In the genomic region with DNA sequence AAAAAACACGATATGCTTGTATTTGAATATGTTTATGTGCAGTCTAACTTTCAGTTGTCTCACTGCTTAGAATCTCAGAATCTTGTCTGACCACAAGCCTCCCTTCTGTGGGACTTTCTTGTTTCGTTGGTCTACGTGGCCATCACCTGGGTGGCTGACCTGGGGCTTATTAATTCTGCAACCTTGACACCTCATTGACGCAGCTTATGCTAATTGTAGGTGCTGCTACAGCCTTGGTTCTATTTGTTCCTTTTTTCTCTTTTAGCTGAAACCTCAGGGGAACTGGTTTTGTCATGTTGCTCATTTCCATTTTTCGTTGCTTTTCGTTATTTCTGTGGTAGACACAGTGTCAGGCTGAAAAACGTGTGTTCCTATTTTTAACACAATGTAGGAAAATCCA, we compare ENCODE assay signal across 19 cellular contexts.
A peak's percentile ranks its signal among the peaks of the same experiment; 100 is the strongest.
DNase-seq lines count a peak whose midpoint lies in the region; ATAC-seq, FAIRE-seq and TF ChIP-seq lines count a peak whose summit lies in the region.
"Had no signal": no experiment of that assay in that cellular context is flagged by ENCODE, and none has a peak within 500 bp of the region (broad histone marks: within the 10 kb centered on the region; RNA-seq: fewer than 3 reads in every experiment).

No MANE protein-coding gene starts in this region.

- peak; percentile 78 for ATAC-seq in GM19467 (IDR thresholded peaks at IDR 0.05; ENCODE audit: unreplicated experiment)
- ATAC-seq in HG03039 (IDR thresholded peaks at IDR 0.05; ENCODE audit: unreplicated experiment) = peak; percentile 68
- ATAC-seq in naive thymus-derived CD8-positive, alpha-beta T cell = no peak
- no peak for ATAC-seq in PC-3
- ATAC-seq: psoas muscle had no signal

- H3K9me2 ChIP-seq in PC-3 (replicated peaks; ENCODE audit: low read length) = no peaks in the 10 kb centered on the region

- H3K9me3 ChIP-seq in PC-3 (ENCODE audit: low read length) = no peaks in the 10 kb centered on the region
- H3K9me3 ChIP-seq: psoas muscle, SJSA1, testis had no signal

- no peaks in the 10 kb centered on the region for H3K79me2 ChIP-seq in PC-3 (ENCODE audit: low read length)

- no peaks in the 10 kb centered on the region for H3K27me3 ChIP-seq in PC-3 (ENCODE audit: low read length)
- H3K27me3 ChIP-seq: SJSA1, testis had no signal

- no peaks in the 10 kb centered on the region for H4K20me1 ChIP-seq in PC-3 (ENCODE audit: low read length)

- no peaks in the 10 kb centered on the region for H3K36me3 Mint-ChIP-seq in naive thymus-derived CD8-positive, alpha-beta T cell
- H3K36me3 Mint-ChIP-seq: activated CD4-positive, alpha-beta memory T cell treated with anti-CD3 and anti-CD28 coated beads for 36 hours had no signal

- no peak overlapping the region for H2AFZ ChIP-seq in PC-3 (ENCODE audit: low read length)

- H3K4me2 ChIP-seq in PC-3 (ENCODE audit: low read length) = no peak overlapping the region

- H3K4me1 ChIP-seq in PC-3 (ENCODE audit: insufficient read depth, low read length) = no peaks in the 10 kb centered on the region
- H3K4me1 ChIP-seq: psoas muscle, SJSA1, testis had no signal

- TF ChIP-seq CTCF in NB4 (IDR thresholded peaks at IDR 0.05; ENCODE audit: low read depth, low read length) = no peak
- TF ChIP-seq CTCF in PC-3 (conservative IDR thresholded peaks at IDR 0.05; ENCODE audit: low read depth, low read length) = no peak

- peak; percentile 76 for FAIRE-seq in GM12892 (lab: Jason Lieb, UNC)
- FAIRE-seq: TTC549 had no signal

- H3K9ac ChIP-seq in PC-3 (ENCODE audit: low read length) = no peak overlapping the region

- no peak overlapping the region for H3K4me3 Mint-ChIP-seq in naive thymus-derived CD8-positive, alpha-beta T cell
- H3K4me3 Mint-ChIP-seq: activated CD4-positive, alpha-beta memory T cell treated with anti-CD3 and anti-CD28 coated beads for 36 hours; activated T-helper 1 cell treated with anti-CD3 and anti-CD28 coated beads, Interleukin-12 subunit alpha, Interleukin-12 subunit beta, Interleukin-2, Interleukin-4 antibody, amounts not matched to agents 30 ng/mL and 10 ng/mL and 1 ng/mL, durations not matched to agents 14 hours and 24 hours and 36 hours had no signal

- peaks cover 0 to 15% (median 11%) of the 10 kb centered on the region in 5 donors for H3K27me3 Mint-ChIP-seq in naive thymus-derived CD8-positive, alpha-beta T cell

- H3K4me1 Mint-ChIP-seq in naive thymus-derived CD8-positive, alpha-beta T cell = no peaks in the 10 kb centered on the region

- CTCF ChIA-PET in PC-3 (lab: Charles Lee) = no interaction called here

- no peaks in the 10 kb centered on the region for H3K36me3 ChIP-seq in PC-3 (ENCODE audit: low read depth, low read length)
- H3K36me3 ChIP-seq: SJSA1 had no signal

- peaks cover 0 to 4% (median 0%) of the 10 kb centered on the region in 9 donors for H3K9me3 Mint-ChIP-seq in naive thymus-derived CD8-positive, alpha-beta T cell
- H3K9me3 Mint-ChIP-seq: activated CD4-positive, alpha-beta memory T cell treated with anti-CD3 and anti-CD28 coated beads for 36 hours; activated T-helper 1 cell treated with anti-CD3 and anti-CD28 coated beads, Interleukin-12 subunit alpha, Interleukin-12 subunit beta, Interleukin-2, Interleukin-4 antibody, amounts not matched to agents 30 ng/mL and 10 ng/mL and 1 ng/mL, durations not matched to agents 14 hours and 24 hours and 36 hours had no signal

- H3K4me3 ChIP-seq in NB4 (ENCODE audit: low read depth, low read length) = no peak overlapping the region
- H3K4me3 ChIP-seq in PC-3 (ENCODE audit: low read length) = no peak overlapping the region
- H3K4me3 ChIP-seq: psoas muscle, SJSA1, testis had no signal

- no TSS peak for BruUV-seq in PC-3 (replicated peaks; lab: Mats Ljungman, UMichigan)

- POLR2A ChIA-PET in naive thymus-derived CD8-positive, alpha-beta T cell (lab: Charles Lee) = no interaction called here
- POLR2A ChIA-PET in PC-3 (lab: Charles Lee; ENCODE audit: unreplicated experiment) = no interaction called here

- TF ChIP-seq POLR2A in GM12892 (IDR thresholded peaks at IDR 0.05; ENCODE audit: low read depth, low read length) = no peak
- TF ChIP-seq POLR2A in NB4 (IDR thresholded peaks at IDR 0.05; ENCODE audit: extremely low read depth, insufficient read length) = no peak

- DNase-seq in GM12892 (ENCODE audit: insufficient read length) = no peak
- DNase-seq in NB4 (ENCODE audit: low read depth) = peak; percentile 48
- no peak for DNase-seq in kidney glomerular epithelial cell (lab: John Stamatoyannopoulos, UW)
- DNase-seq in naive thymus-derived CD8-positive, alpha-beta T cell = no peak
- DNase-seq in PC-3 = no peak
- DNase-seq in kidney tubule cell (ENCODE audit: low spot score) = no peak
- DNase-seq: activated CD4-positive, alpha-beta memory T cell treated with anti-CD3 and anti-CD28 coated beads for 36 hours; amygdala; Calu3; GF-D8; NCI-H2107; psoas muscle; stimulated activated CD4-positive, alpha-beta T cell treated with anti-CD3 and anti-CD28 coated beads, Interleukin-12 subunit alpha, Interleukin-12 subunit beta, amount 100 ng/mL, for 4 hours; testis had no signal

- H3F3A ChIP-seq in PC-3 (ENCODE audit: low read length, unreplicated experiment) = no peaks in the 10 kb centered on the region

- H3K27ac ChIP-seq in PC-3 (ENCODE audit: low read length) = no peak overlapping the region
- H3K27ac ChIP-seq: psoas muscle, SJSA1, testis had no signal

- H3K27ac Mint-ChIP-seq in naive thymus-derived CD8-positive, alpha-beta T cell = no peak overlapping the region
- H3K27ac Mint-ChIP-seq: activated CD4-positive, alpha-beta memory T cell treated with anti-CD3 and anti-CD28 coated beads for 36 hours; activated T-helper 1 cell treated with anti-CD3 and anti-CD28 coated beads, Interleukin-12 subunit alpha, Interleukin-12 subunit beta, Interleukin-2, Interleukin-4 antibody, amounts not matched to agents 30 ng/mL and 10 ng/mL and 1 ng/mL, durations not matched to agents 14 hours and 24 hours and 36 hours had no signal

- intact Hi-C loops in PC-3 (cut with micrococcal nuclease) = no loop called here

Comparison
In these comparisons a context has a peak if more than half of its experiments do, and no peak if none do; other contexts are left out.
1. ATAC-seq: peak in GM19467 (single experiment) and HG03039 (single experiment); none in naive thymus-derived CD8-positive, alpha-beta T cell (0 of 2) and PC-3 (single experiment).